Comparison of ENCODE assay signal across 1 cellular context in genomic region chr6:25942561-25943147, GRCh38.
TF ChIP-seq lines count a peak whose summit lies in the region.

No MANE protein-coding gene starts in this region.

TF ChIP-seq in H1, 55 proteins besides CTCF, POLR2A, EP300 and RAD21:
- no peak for TF ChIP-seq HDAC2 (IDR thresholded peaks at IDR 0.05; ENCODE audit: borderline replicate concordance in 1 of 2, low read depth in 2 of 2, low read length in 2 of 2)
- TF ChIP-seq CHD2 (IDR thresholded peaks at IDR 0.05; ENCODE audit: low read length) = no peak
- no peak for TF ChIP-seq MAFK (IDR thresholded peaks at IDR 0.05; ENCODE audit: low read depth, low read length)
- TF ChIP-seq RNF2 (IDR thresholded peaks at IDR 0.05; ENCODE audit: borderline replicate concordance, low read depth, low read length, missing control alignments, poor library complexity, severe bottlenecking) = no peak
- TF ChIP-seq BACH1 (IDR thresholded peaks at IDR 0.05; ENCODE audit: low read length) = no peak
- no peak for TF ChIP-seq CBX5 (IDR thresholded peaks at IDR 0.05; ENCODE audit: low read depth, low read length)
- TF ChIP-seq GTF2F1 (IDR thresholded peaks at IDR 0.05; ENCODE audit: borderline replicate concordance, low read depth, low read length) = no peak
- no peak for TF ChIP-seq CTBP2 (IDR thresholded peaks at IDR 0.05; ENCODE audit: borderline replicate concordance, insufficient read depth, insufficient read length, low read length)
- no peak for TF ChIP-seq SUZ12 (IDR thresholded peaks at IDR 0.05; ENCODE audit: low read length)
- TF ChIP-seq CBX8 (IDR thresholded peaks at IDR 0.05; ENCODE audit: borderline replicate concordance, low read depth, low read length) = no peak
- no peak for TF ChIP-seq BCL11A (IDR thresholded peaks at IDR 0.05; ENCODE audit: low read depth in 2 of 2, low read length in 2 of 2)
- no peak for TF ChIP-seq SRF (IDR thresholded peaks at IDR 0.05; ENCODE audit: low read depth, low read length)
- no peak for TF ChIP-seq JUND (IDR thresholded peaks at IDR 0.05; ENCODE audit: low read length)
- TF ChIP-seq CHD1 (IDR thresholded peaks at IDR 0.05; ENCODE audit: low read depth, low read length) = no peak
- no peak for TF ChIP-seq TAF7 (optimal IDR thresholded peaks at IDR 0.05; ENCODE audit: borderline replicate concordance, low read depth, low read length)
- TF ChIP-seq EGR1 (IDR thresholded peaks at IDR 0.05; ENCODE audit: borderline replicate concordance, low read depth, low read length) = no peak
- no peak for TF ChIP-seq RFX5 (IDR thresholded peaks at IDR 0.05; ENCODE audit: borderline replicate concordance, low read depth, low read length)
- no peak for TF ChIP-seq KDM4A (IDR thresholded peaks at IDR 0.05; ENCODE audit: low read depth, low read length, severe bottlenecking)
- no peak for TF ChIP-seq SP2 (IDR thresholded peaks at IDR 0.05; ENCODE audit: low read length)
- TF ChIP-seq E2F6 (IDR thresholded peaks at IDR 0.05) = no peak
